17 cellular contexts compared by ENCODE assay signal in genomic region chr1:18875796-18876128, GRCh38. TPM values are rescaled to one million over a fixed set of nuclear protein-coding genes. Genes with fewer than 3 reads are reported as not detected.
"Had no signal": no experiment of that assay in that cellular context is flagged by ENCODE, and none has a peak within 500 bp of the region (broad histone marks: within the 10 kb centered on the region; RNA-seq: fewer than 3 reads in every experiment).

No MANE protein-coding gene starts in this region.

- H3K4me1 ChIP-seq: SJCRH30 had no signal

- H3K4me3 ChIP-seq: PC-9, SJCRH30, SK-N-MC had no signal

- H3K36me3 ChIP-seq: SJCRH30 had no signal

- H2AFZ ChIP-seq: PC-9 had no signal

- H3K4me2 ChIP-seq: PC-9 had no signal

- FAIRE-seq: RCC 7860 had no signal

- DNase-seq: NCI-H1417 treated with DMSO at 0.1 percent for 48 hours, NCI-H1436 treated with DMSO at 0.1 percent for 48 hours, NCI-H187 treated with DMSO at 0.1 percent for 48 hours, NCI-H524 treated with DMSO at 0.1 percent for 48 hours, SIG-M5 had no signal

- H3K9me3 ChIP-seq: SJCRH30 had no signal

- H3K27ac ChIP-seq: PC-9, RWPE1, SJCRH30, SK-N-MC had no signal

- H3K27me3 ChIP-seq: SJCRH30 had no signal

RNA-seq across cellular contexts. Expression of gene TAS1R2, which starts 16.3 kb away (rescaled TPM):
- total RNA-seq: LHCN-M2, MCF 10A, NCI-H460, OCI-LY7, PC-9, Right ventricle myocardium inferior, RPMI7951, SJCRH30, SK-MEL-5 had no signal
